8 cellular contexts compared by ENCODE assay signal in the genomic region with DNA sequence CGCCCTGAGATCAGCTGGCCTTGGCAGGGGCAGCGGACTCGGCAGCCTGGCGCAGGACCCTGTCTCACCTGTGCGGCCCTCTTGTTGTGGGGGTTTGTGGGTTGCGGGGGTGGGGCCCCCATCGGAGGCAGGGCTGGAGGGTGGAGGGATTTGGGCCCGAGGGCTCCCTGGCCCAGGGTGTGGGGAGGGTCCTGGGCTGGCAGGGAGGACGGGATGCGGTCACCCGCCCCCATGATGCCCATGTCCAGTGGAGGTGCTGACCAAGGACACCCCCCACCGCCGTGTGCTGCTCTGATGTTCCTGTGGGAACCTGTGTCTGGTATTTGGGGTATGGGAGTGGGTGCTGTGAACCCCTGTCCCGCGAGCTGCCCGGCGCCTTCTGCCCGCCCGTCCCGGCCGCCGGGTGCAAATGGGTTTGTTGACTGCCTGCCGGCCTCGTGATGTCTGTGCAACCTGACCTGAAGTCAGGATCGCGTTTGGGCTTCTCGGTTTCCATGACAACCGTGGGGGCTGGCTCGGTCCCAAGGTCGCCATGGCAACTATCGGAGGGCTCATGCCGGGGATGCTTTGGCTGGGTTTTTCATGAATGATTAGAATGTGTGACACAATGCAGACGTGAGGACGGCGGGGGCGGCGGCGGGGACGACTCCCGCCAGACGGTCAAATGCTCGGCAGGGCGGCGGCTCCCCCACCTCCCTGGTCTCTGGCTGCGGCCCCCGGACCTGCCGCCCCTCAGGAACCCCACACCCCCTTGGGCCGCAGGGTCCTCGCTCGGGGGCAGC. TPM values are rescaled to one million over a fixed set of nuclear protein-coding genes. Genes with fewer than 3 reads are reported as not detected.
DNase-seq lines count a peak whose midpoint lies in the region; ATAC-seq and TF ChIP-seq lines count a peak whose summit lies in the region.

No MANE protein-coding gene starts in this region.

- peak overlapping the region; percentile 89 for H3K23ac ChIP-seq in mesendoderm (ENCODE audit: low read length)

- WGBS in ectodermal cell, 2 experiments = 76 to 84% methylated on average over 50 of the region's 50 CpGs
- no CpG with 5 or more reads among the region's 50 CpGs for WGBS in mesendoderm (ENCODE audit: extremely low coverage, insufficient coverage, low lambda C conversion rate)

- ATAC-seq in HG02885 (IDR thresholded peaks at IDR 0.05; ENCODE audit: poor library complexity, unreplicated experiment) (no peak), HG03095 (IDR thresholded peaks at IDR 0.05; ENCODE audit: unreplicated experiment) (no peak), GM19397 (IDR thresholded peaks at IDR 0.05; ENCODE audit: unreplicated experiment) (no peak)

- H3K27ac ChIP-seq in ectodermal cell (ENCODE audit: insufficient read depth, low read depth, low read length, poor library complexity, severe bottlenecking) (peak overlapping the region; percentile 84), mesendoderm (ENCODE audit: low read depth, low read length) (peak overlapping the region; percentile 56), tibial artery (peak overlapping the region; percentile 99 to 100)

- H3K4me3 ChIP-seq in ectodermal cell (ENCODE audit: insufficient read depth, low read depth, low read length) (no peak overlapping the region), mesendoderm (ENCODE audit: low read length) (no peak overlapping the region), tibial artery (peak overlapping the region; percentile 62 to 76)

- H3K4ac ChIP-seq in mesendoderm (ENCODE audit: low read depth, low read length) = peak overlapping the region; percentile 28

- intact Hi-C loops in tibial artery (cut with DNase I; ENCODE audit: low total_unique reads) = loop anchor here (2.0 kb wide), 1 partner anchor 33 kb away; a partner anchor contains a TSS

- H4K5ac ChIP-seq in mesendoderm (ENCODE audit: low read length) = no peak overlapping the region

- no peaks in the 10 kb centered on the region for H3K9me3 ChIP-seq in ectodermal cell (ENCODE audit: control insufficient read depth, low read length)
- H3K9me3 ChIP-seq in tibial artery = no peaks in the 10 kb centered on the region

- H3K56ac ChIP-seq in mesendoderm (ENCODE audit: low read length) = peak overlapping the region; percentile 73

- H4K8ac ChIP-seq in mesendoderm (ENCODE audit: low read depth, low read length) = no peak overlapping the region

- no peak for TF ChIP-seq CTCF in tibial artery (IDR thresholded peaks at IDR 0.05)

- no peak overlapping the region for H2BK15ac ChIP-seq in mesendoderm (replicated peaks; ENCODE audit: low read depth)

- H3K4me2 ChIP-seq in mesendoderm (ENCODE audit: low read length) = no peak overlapping the region

- peaks cover 7% of the 10 kb centered on the region for H3K79me2 ChIP-seq in mesendoderm (ENCODE audit: control insufficient read depth, insufficient read depth, low read length)

- H3K18ac ChIP-seq in mesendoderm (ENCODE audit: low read length) = peak overlapping the region; percentile 22

- peak overlapping the region; percentile 47 for H3K9ac ChIP-seq in mesendoderm (ENCODE audit: low read length)

- no peak overlapping the region for H2BK5ac ChIP-seq in mesendoderm (ENCODE audit: low read length)

- no peaks in the 10 kb centered on the region for H3K36me3 ChIP-seq in ectodermal cell (ENCODE audit: control insufficient read depth, insufficient read depth, low read length)
- no peaks in the 10 kb centered on the region for H3K36me3 ChIP-seq in mesendoderm (ENCODE audit: control insufficient read depth, insufficient read depth, low read length)
- peaks cover 29 to 50% (median 34%) of the 10 kb centered on the region in 3 donors for H3K36me3 ChIP-seq in tibial artery

- peak; percentile 97 for DNase-seq in Daoy (ENCODE audit: low read depth)
- DNase-seq in OCI-M1 (lab: John Stamatoyannopoulos, UW) = peak; percentile 41
- peak; percentile 92 for DNase-seq in mesendoderm
- DNase-seq in tibial artery = peak; percentile 95 to 99

- no peak overlapping the region for H2AK5ac ChIP-seq in mesendoderm (ENCODE audit: low read length)

- no peaks in the 10 kb centered on the region for H3K79me1 ChIP-seq in mesendoderm (ENCODE audit: low read length)

- H3K4me1 ChIP-seq in ectodermal cell (ENCODE audit: control insufficient read depth, insufficient read depth, low read length) (peaks cover 22% of the 10 kb centered on the region), mesendoderm (ENCODE audit: control insufficient read depth, low read depth, low read length) (peaks cover 5% of the 10 kb centered on the region), tibial artery (peaks cover 21 to 70% (median 54%) of the 10 kb centered on the region in 4 donors)

- H3K27me3 ChIP-seq in ectodermal cell (ENCODE audit: control insufficient read depth, insufficient read depth, low read length, poor library complexity, severe bottlenecking) = peaks cover 11% of the 10 kb centered on the region
- no peaks in the 10 kb centered on the region for H3K27me3 ChIP-seq in mesendoderm (ENCODE audit: insufficient read depth, low read length, poor library complexity)
- H3K27me3 ChIP-seq in tibial artery = no peaks in the 10 kb centered on the region

- no peak overlapping the region for H2BK120ac ChIP-seq in mesendoderm (ENCODE audit: low read depth, low read length)

RNA-seq across cellular contexts. Expression of a gene that starts 7.3 kb away (rescaled TPM):
- total RNA-seq in Daoy (2014; rRNA removed; shearing (Covaris generic)) = 19.8 and 25.8 TPM in 2 replicates
- polyA plus RNA-seq in ectodermal cell (2013, experiment 1 of 4) = 5.7 TPM
- polyA plus RNA-seq in ectodermal cell (2013, experiment 2 of 4) = 5.8 TPM
- 3.5 TPM for polyA plus RNA-seq in ectodermal cell (2013, experiment 3 of 4)
- 3.3 TPM for polyA plus RNA-seq in ectodermal cell (2013, experiment 4 of 4)
- 5.8 TPM for polyA plus RNA-seq in mesendoderm (2013, experiment 1 of 2)
- 5.8 TPM for polyA plus RNA-seq in mesendoderm (2013, experiment 2 of 2)

RNA-seq across cellular contexts. Expression of a gene that starts 18.2 kb away (rescaled TPM):
- total RNA-seq in Daoy (2014; rRNA removed; shearing (Covaris generic)) = 1.7 and 5.9 TPM in 2 replicates
- polyA plus RNA-seq in ectodermal cell (2013, experiment 1 of 4) = 0.37 TPM
- 0.07 TPM for polyA plus RNA-seq in ectodermal cell (2013, experiment 2 of 4)
- 0.11 TPM for polyA plus RNA-seq in ectodermal cell (2013, experiment 3 of 4)
- 0.24 TPM for polyA plus RNA-seq in ectodermal cell (2013, experiment 4 of 4)
- 0.72 TPM for polyA plus RNA-seq in mesendoderm (2013, experiment 1 of 2)
- 0.78 TPM for polyA plus RNA-seq in mesendoderm (2013, experiment 2 of 2)

RNA-seq across cellular contexts. Expression of a gene that starts 32.0 kb away (rescaled TPM):
- total RNA-seq in Daoy (2014; rRNA removed; shearing (Covaris generic)) = 107 and 130 TPM in 2 replicates
- 41.9 TPM for polyA plus RNA-seq in ectodermal cell (2013, experiment 1 of 4)
- polyA plus RNA-seq in ectodermal cell (2013, experiment 2 of 4) = 38.2 TPM
- polyA plus RNA-seq in ectodermal cell (2013, experiment 3 of 4) = 41.7 TPM
- polyA plus RNA-seq in ectodermal cell (2013, experiment 4 of 4) = 43.8 TPM
- 13.5 TPM for polyA plus RNA-seq in mesendoderm (2013, experiment 1 of 2)
- 12.9 TPM for polyA plus RNA-seq in mesendoderm (2013, experiment 2 of 2)

RNA-seq across cellular contexts. Expression of a gene that starts 33.6 kb away (rescaled TPM):
- 42.9 and 61.6 TPM in 2 replicates for total RNA-seq in Daoy (2014; rRNA removed; shearing (Covaris generic))
- polyA plus RNA-seq in ectodermal cell (2013, experiment 1 of 4) = 67.7 TPM
- 78.2 TPM for polyA plus RNA-seq in ectodermal cell (2013, experiment 2 of 4)
- polyA plus RNA-seq in ectodermal cell (2013, experiment 3 of 4) = 55.1 TPM
- 61.7 TPM for polyA plus RNA-seq in ectodermal cell (2013, experiment 4 of 4)
- 31.6 TPM for polyA plus RNA-seq in mesendoderm (2013, experiment 1 of 2)
- polyA plus RNA-seq in mesendoderm (2013, experiment 2 of 2) = 33.7 TPM

Comparison
In these comparisons a context has a peak if more than half of its experiments do, and no peak if none do; other contexts are left out.
1. DNase-seq: peak in every context shown above with its lines; median percentile 97 in Daoy; 97 in tibial artery; 92 in mesendoderm; 41 in OCI-M1.
2. H3K4me3 ChIP-seq: peak in tibial artery (2 of 2); none in ectodermal cell (single experiment) and mesendoderm (single experiment).
3. Peak in every context shown above with its lines, with median percentiles within 50 percentile points of each other: H3K27ac ChIP-seq.